16 cellular contexts compared by ENCODE assay signal in the genomic region with DNA sequence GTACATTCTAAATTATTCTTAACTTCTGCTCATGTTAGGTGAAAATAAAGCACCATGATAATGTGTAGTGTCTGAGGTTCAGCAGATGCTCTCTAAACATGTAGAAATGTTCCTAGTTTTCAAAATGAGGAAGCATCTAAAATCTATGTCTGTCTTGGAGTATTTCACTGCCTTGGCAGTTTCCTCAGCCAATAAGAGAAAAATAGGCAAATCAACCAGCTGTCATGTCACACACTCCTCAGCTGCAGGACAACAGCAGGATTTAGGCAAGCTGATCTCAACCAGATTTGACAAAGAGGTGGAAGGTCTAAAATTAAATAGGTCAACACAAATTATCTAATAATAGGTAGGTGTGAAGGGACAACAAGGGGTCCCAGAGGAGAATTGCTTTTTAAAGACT.
A peak's percentile ranks its signal among the peaks of the same experiment; 100 is the strongest.
DNase-seq lines count a peak whose midpoint lies in the region; ATAC-seq and TF ChIP-seq lines count a peak whose summit lies in the region.
"Had no signal": no experiment of that assay in that cellular context is flagged by ENCODE, and none has a peak within 500 bp of the region (broad histone marks: within the 10 kb centered on the region; RNA-seq: fewer than 3 reads in every experiment).

No MANE protein-coding gene starts in this region.

- peak; percentile 54 for ATAC-seq in HG02870 (IDR thresholded peaks at IDR 0.05; ENCODE audit: unreplicated experiment)
- no peak for ATAC-seq in GM18498 (IDR thresholded peaks at IDR 0.05; ENCODE audit: unreplicated experiment)

- TF ChIP-seq CTCF in chondrocyte (IDR thresholded peaks at IDR 0.05): no peak

- no peak overlapping the region for H3K27ac Mint-ChIP-seq in chondrocyte (ENCODE audit: unreplicated experiment)
- H3K27ac Mint-ChIP-seq: activated B cell treated with CpG ODN at 0.5 μM for 24 hours, mesothelial cell of epicardium had no signal

- DNase-seq in NCI-H1930 (lab: John Stamatoyannopoulos, UW) (peak; percentile 75 to 79), SIG-M5 (lab: John Stamatoyannopoulos, UW) (peak; percentile 6), myocyte (ENCODE audit: low read depth) (peak; percentile 39), chondrocyte (ENCODE audit: low spot score) (no peak)
- no peak for DNase-seq in stimulated activated CD4-positive, alpha-beta T cell treated with anti-CD3 and anti-CD28 coated beads, Interleukin-12 subunit alpha, Interleukin-12 subunit beta, amount 100 ng/mL, for 4 hours
- DNase-seq: activated B cell treated with CpG ODN at 0.5 μM for 24 hours; activated gamma-delta T cell treated with Interleukin-2 at 50 U/mL for 16 hours; anterior cingulate cortex; DMS79; islet precursor cell; KG1; NCI-H2081; stimulated activated CD4-positive, alpha-beta T cell treated with anti-CD3 and anti-CD28 coated beads, Interleukin-4, amount 100 ng/mL, for 24 hours had no signal

- no peak overlapping the region for H3K4me3 Mint-ChIP-seq in chondrocyte (ENCODE audit: unreplicated experiment)
- H3K4me3 Mint-ChIP-seq: activated B cell treated with CpG ODN at 0.5 μM for 24 hours, mesothelial cell of epicardium had no signal

- H3K27me3 Mint-ChIP-seq in chondrocyte (ENCODE audit: low read depth): no peaks in the 10 kb centered on the region
- H3K27me3 Mint-ChIP-seq: activated B cell treated with CpG ODN at 0.5 μM for 24 hours had no signal

- no peaks in the 10 kb centered on the region for H3K4me1 Mint-ChIP-seq in chondrocyte (ENCODE audit: low read depth)
- H3K4me1 Mint-ChIP-seq: mesothelial cell of epicardium had no signal

- H3K9me3 Mint-ChIP-seq in chondrocyte (ENCODE audit: low read depth): no peaks in the 10 kb centered on the region
- H3K9me3 Mint-ChIP-seq: mesothelial cell of epicardium had no signal

- H3K36me3 Mint-ChIP-seq in chondrocyte (ENCODE audit: low read depth): peaks cover 3% of the 10 kb centered on the region
- H3K36me3 Mint-ChIP-seq: mesothelial cell of epicardium had no signal

Comparison
In these comparisons a context has a peak if more than half of its experiments do, and no peak if none do; other contexts are left out.
1. DNase-seq: peak in NCI-H1930 (2 of 2), SIG-M5 (single experiment) and myocyte (single experiment); none in chondrocyte (single experiment) and stimulated activated CD4-positive, alpha-beta T cell treated with anti-CD3 and anti-CD28 coated beads, Interleukin-12 subunit alpha, Interleukin-12 subunit beta, amount 100 ng/mL, for 4 hours (single experiment).